ENCODE assay signal across 1 cellular context in the genomic region with DNA sequence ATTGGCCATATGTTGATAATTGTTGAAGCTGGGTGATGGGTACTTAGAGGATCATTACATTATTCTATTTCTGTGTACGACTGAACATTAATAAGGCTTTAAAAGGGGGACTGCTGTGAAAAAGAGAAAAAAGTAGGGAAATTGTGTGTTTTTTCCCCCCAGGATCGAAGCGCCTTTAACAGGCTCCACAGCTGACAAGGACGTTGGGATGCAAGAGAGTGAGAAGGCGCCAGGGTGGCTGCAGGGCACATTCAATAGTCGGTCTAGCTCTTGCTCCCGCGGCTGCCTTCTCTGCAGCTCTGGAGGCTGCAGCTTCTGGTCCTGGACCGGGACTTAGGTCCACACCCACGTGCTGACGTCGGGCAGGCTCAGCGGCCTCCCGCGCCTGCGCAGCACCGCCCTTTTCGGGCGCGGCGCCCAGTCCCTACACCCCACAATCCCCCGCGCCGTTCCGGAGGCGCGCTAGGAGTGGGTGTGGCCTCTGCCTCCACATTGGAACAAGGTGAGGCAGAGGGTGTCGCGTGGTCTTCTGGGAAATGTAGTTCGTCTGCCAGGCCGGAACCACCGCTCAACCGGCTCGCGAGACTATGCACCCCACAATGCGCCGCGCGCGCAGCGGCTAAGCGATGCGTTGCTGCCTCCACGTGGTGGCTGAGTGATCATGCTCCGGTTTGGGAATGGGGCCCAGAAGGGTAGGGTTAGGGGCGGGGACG.
TF ChIP-seq lines count a peak whose summit lies in the region.

No MANE protein-coding gene starts in this region.

TF ChIP-seq in H1, 55 proteins besides CTCF, POLR2A, EP300 and RAD21:
- TF ChIP-seq NANOG (IDR thresholded peaks at IDR 0.05; ENCODE audit: insufficient read depth, low read depth, low read length, poor library complexity, severe bottlenecking) (no peak), YY1 (IDR thresholded peaks at IDR 0.05; ENCODE audit: low read depth, low read length) (peak; percentile 61; the same call in 1 of the 2 replicates), HDAC6 (IDR thresholded peaks at IDR 0.05; ENCODE audit: low read depth, low read length) (no peak), SIN3A (conservative IDR thresholded peaks at IDR 0.05 in 1 of 2, IDR thresholded peaks at IDR 0.05 in 1 of 2; ENCODE audit: low read depth in 1 of 2, low read length in 2 of 2) (peak in 1 of 2 experiments; percentile 94; a peak in 2 of 4 replicates), BCL11A (IDR thresholded peaks at IDR 0.05; ENCODE audit: low read depth in 2 of 2, low read length in 2 of 2) (no peak), FOSL1 (IDR thresholded peaks at IDR 0.05; ENCODE audit: insufficient read depth, low read depth, low read length) (no peak), JUND (IDR thresholded peaks at IDR 0.05; ENCODE audit: low read length) (0 out of 2 replicates have a peak, but pooled peaks have one; percentile 38), SRF (IDR thresholded peaks at IDR 0.05; ENCODE audit: low read depth, low read length) (0 out of 2 replicates have a peak, but pooled peaks have one; percentile 15), POLR2AphosphoS5 (IDR thresholded peaks at IDR 0.05; ENCODE audit: low read depth, low read length) (peak; percentile 85), KDM1A (IDR thresholded peaks at IDR 0.05; ENCODE audit: borderline replicate concordance, low read length) (no peak), GTF2F1 (IDR thresholded peaks at IDR 0.05; ENCODE audit: borderline replicate concordance, low read depth, low read length) (peak; percentile 16; the same call in 1 of the 2 replicates), ATF3 (IDR thresholded peaks at IDR 0.05; ENCODE audit: insufficient read depth, low read depth, low read length) (peak; percentile 7; the same call in 1 of the 2 replicates), KDM4A (IDR thresholded peaks at IDR 0.05; ENCODE audit: low read depth, low read length, severe bottlenecking) (peak; percentile 29), HDAC2 (IDR thresholded peaks at IDR 0.05; ENCODE audit: borderline replicate concordance in 1 of 2, low read depth in 2 of 2, low read length in 2 of 2) (no peak), TAF7 (optimal IDR thresholded peaks at IDR 0.05; ENCODE audit: borderline replicate concordance, low read depth, low read length) (peak; percentile 41), SUZ12 (IDR thresholded peaks at IDR 0.05; ENCODE audit: low read length) (no peak), KDM5A (IDR thresholded peaks at IDR 0.05; ENCODE audit: low read length) (peak; percentile 39; the same call in 1 of the 2 replicates), RFX5 (IDR thresholded peaks at IDR 0.05; ENCODE audit: borderline replicate concordance, low read depth, low read length) (no peak), ASH2L (IDR thresholded peaks at IDR 0.05; ENCODE audit: low read length) (peak; percentile 25), SIRT6 (IDR thresholded peaks at IDR 0.05; ENCODE audit: low read length) (no peak), RBBP5 (IDR thresholded peaks at IDR 0.05; ENCODE audit: borderline replicate concordance, low read depth, low read length) (no peak), TBP (IDR thresholded peaks at IDR 0.05; ENCODE audit: low read depth, low read length) (peak; percentile 80), ZNF274 (IDR thresholded peaks at IDR 0.05; ENCODE audit: borderline replicate concordance, extremely low read depth, low read length) (no peak), SIX5 (IDR thresholded peaks at IDR 0.05; ENCODE audit: low read depth, low read length) (peak; percentile 81), CHD1 (IDR thresholded peaks at IDR 0.05; ENCODE audit: low read depth, low read length) (no peak), BACH1 (IDR thresholded peaks at IDR 0.05; ENCODE audit: low read length) (no peak), SAP30 (IDR thresholded peaks at IDR 0.05; ENCODE audit: insufficient read depth, insufficient replicate concordance, low read length) (no peak), CTBP2 (IDR thresholded peaks at IDR 0.05; ENCODE audit: borderline replicate concordance, insufficient read depth, insufficient read length, low read length) (no peak), EGR1 (IDR thresholded peaks at IDR 0.05; ENCODE audit: borderline replicate concordance, low read depth, low read length) (no peak), SP4 (IDR thresholded peaks at IDR 0.05; ENCODE audit: low read length) (peak; percentile 40; the same call in 1 of the 2 replicates), TAF1 (IDR thresholded peaks at IDR 0.05; ENCODE audit: low read depth, low read length) (peak; percentile 92), SP2 (IDR thresholded peaks at IDR 0.05; ENCODE audit: low read length) (no peak), TCF12 (IDR thresholded peaks at IDR 0.05; ENCODE audit: low read depth, low read length) (0 out of 2 replicates have a peak, but pooled peaks have one; percentile 3), MAFK (IDR thresholded peaks at IDR 0.05; ENCODE audit: low read depth, low read length) (no peak), RNF2 (IDR thresholded peaks at IDR 0.05; ENCODE audit: borderline replicate concordance, low read depth, low read length, missing control alignments, poor library complexity, severe bottlenecking) (no peak), CEBPB (IDR thresholded peaks at IDR 0.05; ENCODE audit: low read depth, low read length) (no peak), NRF1 (IDR thresholded peaks at IDR 0.05; ENCODE audit: low read depth, low read length) (peak; percentile 97), TEAD4 (IDR thresholded peaks at IDR 0.05; ENCODE audit: low read depth, low read length) (0 out of 2 replicates have a peak, but pooled peaks have one; percentile 29), JUN (IDR thresholded peaks at IDR 0.05; ENCODE audit: low read depth, low read length) (no peak), MAX (IDR thresholded peaks at IDR 0.05) (peak; percentile 89), EZH2 (IDR thresholded peaks at IDR 0.05; ENCODE audit: low read depth, low read length, severe bottlenecking) (no peak), CHD2 (IDR thresholded peaks at IDR 0.05; ENCODE audit: low read length) (peak; percentile 96), SP1 (IDR thresholded peaks at IDR 0.05; ENCODE audit: low read depth, low read length) (no peak), GABPA (IDR thresholded peaks at IDR 0.05; ENCODE audit: borderline replicate concordance, insufficient read depth, low read length) (no peak), ATF2 (IDR thresholded peaks at IDR 0.05; ENCODE audit: low read length) (0 out of 2 replicates have a peak, but pooled peaks have one; percentile 8), CREB1 (IDR thresholded peaks at IDR 0.05) (peak; percentile 78), POU5F1 (IDR thresholded peaks at IDR 0.05; ENCODE audit: low read depth, low read length) (no peak), PHF8 (conservative IDR thresholded peaks at IDR 0.05; ENCODE audit: low read depth, low read length) (peak; percentile 63), BRCA1 (IDR thresholded peaks at IDR 0.05; ENCODE audit: low read depth, low read length) (peak; percentile 78), RXRA (IDR thresholded peaks at IDR 0.05; ENCODE audit: insufficient read depth, low read depth, low read length) (no peak), USF2 (IDR thresholded peaks at IDR 0.05; ENCODE audit: low read length) (peak; percentile 54), CBX8 (IDR thresholded peaks at IDR 0.05; ENCODE audit: borderline replicate concordance, low read depth, low read length) (no peak), CBX5 (IDR thresholded peaks at IDR 0.05; ENCODE audit: low read depth, low read length) (no peak)
- TF ChIP-seq, protein P1, sequence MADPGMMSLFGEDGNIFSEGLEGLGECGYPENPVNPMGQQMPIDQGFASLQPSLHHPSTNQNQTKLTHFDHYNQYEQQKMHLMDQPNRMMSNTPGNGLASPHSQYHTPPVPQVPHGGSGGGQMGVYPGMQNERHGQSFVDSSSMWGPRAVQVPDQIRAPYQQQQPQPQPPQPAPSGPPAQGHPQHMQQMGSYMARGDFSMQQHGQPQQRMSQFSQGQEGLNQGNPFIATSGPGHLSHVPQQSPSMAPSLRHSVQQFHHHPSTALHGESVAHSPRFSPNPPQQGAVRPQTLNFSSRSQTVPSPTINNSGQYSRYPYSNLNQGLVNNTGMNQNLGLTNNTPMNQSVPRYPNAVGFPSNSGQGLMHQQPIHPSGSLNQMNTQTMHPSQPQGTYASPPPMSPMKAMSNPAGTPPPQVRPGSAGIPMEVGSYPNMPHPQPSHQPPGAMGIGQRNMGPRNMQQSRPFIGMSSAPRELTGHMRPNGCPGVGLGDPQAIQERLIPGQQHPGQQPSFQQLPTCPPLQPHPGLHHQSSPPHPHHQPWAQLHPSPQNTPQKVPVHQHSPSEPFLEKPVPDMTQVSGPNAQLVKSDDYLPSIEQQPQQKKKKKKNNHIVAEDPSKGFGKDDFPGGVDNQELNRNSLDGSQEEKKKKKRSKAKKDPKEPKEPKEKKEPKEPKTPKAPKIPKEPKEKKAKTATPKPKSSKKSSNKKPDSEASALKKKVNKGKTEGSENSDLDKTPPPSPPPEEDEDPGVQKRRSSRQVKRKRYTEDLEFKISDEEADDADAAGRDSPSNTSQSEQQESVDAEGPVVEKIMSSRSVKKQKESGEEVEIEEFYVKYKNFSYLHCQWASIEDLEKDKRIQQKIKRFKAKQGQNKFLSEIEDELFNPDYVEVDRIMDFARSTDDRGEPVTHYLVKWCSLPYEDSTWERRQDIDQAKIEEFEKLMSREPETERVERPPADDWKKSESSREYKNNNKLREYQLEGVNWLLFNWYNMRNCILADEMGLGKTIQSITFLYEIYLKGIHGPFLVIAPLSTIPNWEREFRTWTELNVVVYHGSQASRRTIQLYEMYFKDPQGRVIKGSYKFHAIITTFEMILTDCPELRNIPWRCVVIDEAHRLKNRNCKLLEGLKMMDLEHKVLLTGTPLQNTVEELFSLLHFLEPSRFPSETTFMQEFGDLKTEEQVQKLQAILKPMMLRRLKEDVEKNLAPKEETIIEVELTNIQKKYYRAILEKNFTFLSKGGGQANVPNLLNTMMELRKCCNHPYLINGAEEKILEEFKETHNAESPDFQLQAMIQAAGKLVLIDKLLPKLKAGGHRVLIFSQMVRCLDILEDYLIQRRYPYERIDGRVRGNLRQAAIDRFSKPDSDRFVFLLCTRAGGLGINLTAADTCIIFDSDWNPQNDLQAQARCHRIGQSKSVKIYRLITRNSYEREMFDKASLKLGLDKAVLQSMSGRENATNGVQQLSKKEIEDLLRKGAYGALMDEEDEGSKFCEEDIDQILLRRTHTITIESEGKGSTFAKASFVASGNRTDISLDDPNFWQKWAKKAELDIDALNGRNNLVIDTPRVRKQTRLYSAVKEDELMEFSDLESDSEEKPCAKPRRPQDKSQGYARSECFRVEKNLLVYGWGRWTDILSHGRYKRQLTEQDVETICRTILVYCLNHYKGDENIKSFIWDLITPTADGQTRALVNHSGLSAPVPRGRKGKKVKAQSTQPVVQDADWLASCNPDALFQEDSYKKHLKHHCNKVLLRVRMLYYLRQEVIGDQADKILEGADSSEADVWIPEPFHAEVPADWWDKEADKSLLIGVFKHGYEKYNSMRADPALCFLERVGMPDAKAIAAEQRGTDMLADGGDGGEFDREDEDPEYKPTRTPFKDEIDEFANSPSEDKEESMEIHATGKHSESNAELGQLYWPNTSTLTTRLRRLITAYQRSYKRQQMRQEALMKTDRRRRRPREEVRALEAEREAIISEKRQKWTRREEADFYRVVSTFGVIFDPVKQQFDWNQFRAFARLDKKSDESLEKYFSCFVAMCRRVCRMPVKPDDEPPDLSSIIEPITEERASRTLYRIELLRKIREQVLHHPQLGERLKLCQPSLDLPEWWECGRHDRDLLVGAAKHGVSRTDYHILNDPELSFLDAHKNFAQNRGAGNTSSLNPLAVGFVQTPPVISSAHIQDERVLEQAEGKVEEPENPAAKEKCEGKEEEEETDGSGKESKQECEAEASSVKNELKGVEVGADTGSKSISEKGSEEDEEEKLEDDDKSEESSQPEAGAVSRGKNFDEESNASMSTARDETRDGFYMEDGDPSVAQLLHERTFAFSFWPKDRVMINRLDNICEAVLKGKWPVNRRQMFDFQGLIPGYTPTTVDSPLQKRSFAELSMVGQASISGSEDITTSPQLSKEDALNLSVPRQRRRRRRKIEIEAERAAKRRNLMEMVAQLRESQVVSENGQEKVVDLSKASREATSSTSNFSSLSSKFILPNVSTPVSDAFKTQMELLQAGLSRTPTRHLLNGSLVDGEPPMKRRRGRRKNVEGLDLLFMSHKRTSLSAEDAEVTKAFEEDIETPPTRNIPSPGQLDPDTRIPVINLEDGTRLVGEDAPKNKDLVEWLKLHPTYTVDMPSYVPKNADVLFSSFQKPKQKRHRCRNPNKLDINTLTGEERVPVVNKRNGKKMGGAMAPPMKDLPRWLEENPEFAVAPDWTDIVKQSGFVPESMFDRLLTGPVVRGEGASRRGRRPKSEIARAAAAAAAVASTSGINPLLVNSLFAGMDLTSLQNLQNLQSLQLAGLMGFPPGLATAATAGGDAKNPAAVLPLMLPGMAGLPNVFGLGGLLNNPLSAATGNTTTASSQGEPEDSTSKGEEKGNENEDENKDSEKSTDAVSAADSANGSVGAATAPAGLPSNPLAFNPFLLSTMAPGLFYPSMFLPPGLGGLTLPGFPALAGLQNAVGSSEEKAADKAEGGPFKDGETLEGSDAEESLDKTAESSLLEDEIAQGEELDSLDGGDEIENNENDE (IDR thresholded peaks at IDR 0.05; ENCODE audit: insufficient replicate concordance, low read length), result no peak
- TF ChIP-seq, protein P2, sequence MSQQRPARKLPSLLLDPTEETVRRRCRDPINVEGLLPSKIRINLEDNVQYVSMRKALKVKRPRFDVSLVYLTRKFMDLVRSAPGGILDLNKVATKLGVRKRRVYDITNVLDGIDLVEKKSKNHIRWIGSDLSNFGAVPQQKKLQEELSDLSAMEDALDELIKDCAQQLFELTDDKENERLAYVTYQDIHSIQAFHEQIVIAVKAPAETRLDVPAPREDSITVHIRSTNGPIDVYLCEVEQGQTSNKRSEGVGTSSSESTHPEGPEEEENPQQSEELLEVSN (IDR thresholded peaks at IDR 0.05), result peak; percentile 77
